In genomic region chr6:144284753-144285547, GRCh38 we compare ENCODE assay signal across 8 cellular contexts. TPM values are rescaled to one million over a fixed set of nuclear protein-coding genes. Genes with fewer than 3 reads are reported as not detected.
DNase-seq lines count a peak whose midpoint lies in the region; ATAC-seq, FAIRE-seq and TF ChIP-seq lines count a peak whose summit lies in the region.

Gene UTRN, plus strand, starts transcription at chr6:144285335. Its CDS starts 6,494 bp downstream, at chr6:144291829.

- DNase-seq in SK-N-SH (peak; percentile 48), glutamatergic neuron (peak; percentile 67), omental fat pad (ENCODE audit: low spot score) (no peak), urothelium cell line (ENCODE audit: low spot score) (peak; percentile 84)
- peak; percentile 59 for DNase-seq in activated naive CD8-positive, alpha-beta T cell treated with anti-CD3 and anti-CD28 coated beads, Interleukin-2, amount 50 U/mL, for 24 hours

- no peak for TF ChIP-seq CTCF in SK-N-SH (IDR thresholded peaks at IDR 0.05)
- TF ChIP-seq CTCF in glutamatergic neuron (IDR thresholded peaks at IDR 0.05; ENCODE audit: partially characterized antibody, unreplicated experiment) = no peak
- no peak for TF ChIP-seq CTCF in omental fat pad (IDR thresholded peaks at IDR 0.05)

- no peaks in the 10 kb centered on the region for H3K9me3 Mint-ChIP-seq in activated naive CD8-positive, alpha-beta T cell treated with anti-CD3 and anti-CD28 coated beads, Interleukin-2, amount 50 U/mL, for 24 hours
- peaks cover 4% of the 10 kb centered on the region for H3K9me3 Mint-ChIP-seq in glutamatergic neuron (ENCODE audit: unreplicated experiment)

- H3K4me1 ChIP-seq in BLaER1 treated with 17β-estradiol and CSF1 and Interleukin-3, amounts not matched to agents 10 nM and 100 nM = peaks cover 13 to 23% (median 19%) of the 10 kb centered on the region in 10 experiments; a peak in 18 of 20 replicates
- H3K4me1 ChIP-seq in SK-N-SH (ENCODE audit: control insufficient read depth in 1 of 2, insufficient read depth in 2 of 2, low read depth in 1 of 2, low read length in 1 of 2) = no peaks in the 10 kb centered on the region

- H2AFZ ChIP-seq in SK-N-SH (ENCODE audit: low read depth) = peak within 1 kb of the TSS; percentile 93

- FAIRE-seq in urothelium cell line (lab: Jason Lieb, UNC) = no peak

- no peaks in the 10 kb centered on the region for H3K9me2 ChIP-seq in SK-N-SH

- H3K4me3 ChIP-seq in BLaER1 treated with 17β-estradiol and CSF1 and Interleukin-3, amounts not matched to agents 10 nM and 100 nM = peak within 1 kb of the TSS; percentile 69 to 94 (median 76)
- peak within 1 kb of the TSS; percentile 61 to 77 for H3K4me3 ChIP-seq in SK-N-SH (ENCODE audit: low read depth in 2 of 2, low read length in 1 of 2)

- H3K4me1 Mint-ChIP-seq in activated naive CD8-positive, alpha-beta T cell treated with anti-CD3 and anti-CD28 coated beads, Interleukin-2, amount 50 U/mL, for 24 hours = peaks cover 24% of the 10 kb centered on the region
- peaks cover 5% of the 10 kb centered on the region for H3K4me1 Mint-ChIP-seq in glutamatergic neuron (ENCODE audit: low read depth, unreplicated experiment)

- H3K36me3 ChIP-seq in BLaER1 treated with 17β-estradiol and CSF1 and Interleukin-3, amounts not matched to agents 10 nM and 100 nM = no peaks in the 10 kb centered on the region
- H3K36me3 ChIP-seq in SK-N-SH (replicated peaks in 1 of 2; ENCODE audit: control insufficient read depth in 1 of 2, insufficient read depth in 2 of 2, low read length in 1 of 2) = no peaks in the 10 kb centered on the region

- TF ChIP-seq EP300 in SK-N-SH (IDR thresholded peaks at IDR 0.05; ENCODE audit: borderline replicate concordance in 1 of 2, low read depth in 1 of 2, low read length in 1 of 2) = no peak

- H3K79me2 ChIP-seq in SK-N-SH (ENCODE audit: insufficient read depth) = peaks cover 28% of the 10 kb centered on the region

- 0% methylated on average over 17 of the region's 85 CpGs for WGBS in SK-N-SH (ENCODE audit: low lambda C conversion rate)

- peak within 1 kb of the TSS; percentile 90 for H3K4me3 Mint-ChIP-seq in activated naive CD8-positive, alpha-beta T cell treated with anti-CD3 and anti-CD28 coated beads, Interleukin-2, amount 50 U/mL, for 24 hours
- peak within 1 kb of the TSS; percentile 98 for H3K4me3 Mint-ChIP-seq in glutamatergic neuron (ENCODE audit: unreplicated experiment)

- H3K36me3 Mint-ChIP-seq in activated naive CD8-positive, alpha-beta T cell treated with anti-CD3 and anti-CD28 coated beads, Interleukin-2, amount 50 U/mL, for 24 hours (ENCODE audit: low read depth) = no peaks in the 10 kb centered on the region
- peaks cover 4% of the 10 kb centered on the region for H3K36me3 Mint-ChIP-seq in glutamatergic neuron (ENCODE audit: unreplicated experiment)

- no peaks in the 10 kb centered on the region for H3F3A ChIP-seq in SK-N-SH (replicated peaks; ENCODE audit: insufficient read depth)

- peak within 1 kb of the TSS; percentile 62 to 84 (median 75) for H3K9ac ChIP-seq in BLaER1 treated with 17β-estradiol and CSF1 and Interleukin-3, amounts not matched to agents 10 nM and 100 nM
- peak within 1 kb of the TSS; percentile 66; the same call in 1 of the 2 replicates for H3K9ac ChIP-seq in SK-N-SH

- H3K4me2 ChIP-seq in BLaER1 treated with 17β-estradiol and CSF1 and Interleukin-3, amounts not matched to agents 10 nM and 100 nM = peak within 1 kb of the TSS; percentile 93 to 99 (median 97)
- peak within 1 kb of the TSS; percentile 91 for H3K4me2 ChIP-seq in SK-N-SH

- H3K9me3 ChIP-seq in BLaER1 treated with 17β-estradiol and CSF1 and Interleukin-3, amounts not matched to agents 10 nM and 100 nM (replicated peaks in 1 of 11) = peaks cover 0 to 7% (median 0%) of the 10 kb centered on the region in 11 experiments; a peak in 1 of 22 replicates
- no peaks in the 10 kb centered on the region for H3K9me3 ChIP-seq in SK-N-SH

- H3K27ac ChIP-seq in BLaER1 treated with 17β-estradiol and CSF1 and Interleukin-3, amounts not matched to agents 10 nM and 100 nM = peak within 1 kb of the TSS; percentile 29 to 73 (median 54); a peak in 19 of 22 replicates
- peak within 1 kb of the TSS; percentile 69 to 75 for H3K27ac ChIP-seq in SK-N-SH (ENCODE audit: low read depth in 2 of 2, low read length in 1 of 2)

- peaks cover 46 to 82% (median 71%) of the 10 kb centered on the region in 11 experiments for H3K27me3 ChIP-seq in BLaER1 treated with 17β-estradiol and CSF1 and Interleukin-3, amounts not matched to agents 10 nM and 100 nM
- peaks cover 5% of the 10 kb centered on the region; the same call in 1 of the 2 replicates for H3K27me3 ChIP-seq in SK-N-SH (ENCODE audit: insufficient read depth)

- POLR2A ChIA-PET in SK-N-SH (lab: Yijun Ruan, JAX) = no interaction called here

- ATAC-seq in GM19351 (IDR thresholded peaks at IDR 0.05; ENCODE audit: unreplicated experiment) (peak; percentile 62), HG03460 (IDR thresholded peaks at IDR 0.05; ENCODE audit: unreplicated experiment) (peak; percentile 56), omental fat pad (ENCODE audit: low FRiP score) (peak; percentile 58)
- ATAC-seq in activated naive CD8-positive, alpha-beta T cell treated with anti-CD3 and anti-CD28 coated beads, Interleukin-2, amount 50 U/mL, for 24 hours = peak; percentile 73

- H4K20me1 ChIP-seq in BLaER1 treated with 17β-estradiol and CSF1 and Interleukin-3, amounts not matched to agents 10 nM and 100 nM = peaks cover 7 to 30% (median 12%) of the 10 kb centered on the region in 11 experiments; a peak in 15 of 22 replicates
- H4K20me1 ChIP-seq in SK-N-SH (ENCODE audit: insufficient read depth) = no peaks in the 10 kb centered on the region

- H3K27me3 Mint-ChIP-seq in activated naive CD8-positive, alpha-beta T cell treated with anti-CD3 and anti-CD28 coated beads, Interleukin-2, amount 50 U/mL, for 24 hours = peaks cover 42% of the 10 kb centered on the region
- peaks cover 7% of the 10 kb centered on the region for H3K27me3 Mint-ChIP-seq in glutamatergic neuron (ENCODE audit: unreplicated experiment)

- TF ChIP-seq RAD21 in SK-N-SH (IDR thresholded peaks at IDR 0.05; ENCODE audit: low read length) = no peak

- peak within 1 kb of the TSS; percentile 67 for H3K27ac Mint-ChIP-seq in activated naive CD8-positive, alpha-beta T cell treated with anti-CD3 and anti-CD28 coated beads, Interleukin-2, amount 50 U/mL, for 24 hours
- peak within 1 kb of the TSS; percentile 38 for H3K27ac Mint-ChIP-seq in glutamatergic neuron (ENCODE audit: unreplicated experiment)

- CTCF ChIA-PET in SK-N-SH (lab: Yijun Ruan, JAX) = no interaction called here

TF ChIP-seq in SK-N-SH, 30 proteins besides CTCF, POLR2A, EP300 and RAD21:
- TF ChIP-seq PBX3 (IDR thresholded peaks at IDR 0.05) = peak; percentile 48
- TF ChIP-seq USF1 (IDR thresholded peaks at IDR 0.05; ENCODE audit: borderline replicate concordance, low read depth) = peak; percentile 52; the same call in 1 of the 2 replicates
- TF ChIP-seq SMC3 (IDR thresholded peaks at IDR 0.05; ENCODE audit: low read depth, low read length) = no peak
- TF ChIP-seq EZH2phosphoT487 (IDR thresholded peaks at IDR 0.05; ENCODE audit: borderline replicate concordance, low read depth) = no peak

RNA-seq across cellular contexts. Expression of gene UTRN, which starts in this region (rescaled TPM):
- polyA plus RNA-seq in SK-N-SH (2012; rRNA removed) = 6.8 and 8.7 TPM in 2 replicates
- 10.1 and 10.3 TPM in 2 replicates for polyA plus RNA-seq in SK-N-SH (2012; cell fraction: cytosol; rRNA removed)
- 9.0 and 18.6 TPM in 2 replicates for polyA plus RNA-seq in SK-N-SH (2012; cell fraction: nucleus; rRNA removed)
- total RNA-seq in glutamatergic neuron (ENCODE audit: unreplicated experiment) (24.3 TPM), omental fat pad (100 to 1,000 TPM; 172 to 283 (median 226) TPM)
